ENCODE assay signal across 2 cellular contexts in the genomic region with DNA sequence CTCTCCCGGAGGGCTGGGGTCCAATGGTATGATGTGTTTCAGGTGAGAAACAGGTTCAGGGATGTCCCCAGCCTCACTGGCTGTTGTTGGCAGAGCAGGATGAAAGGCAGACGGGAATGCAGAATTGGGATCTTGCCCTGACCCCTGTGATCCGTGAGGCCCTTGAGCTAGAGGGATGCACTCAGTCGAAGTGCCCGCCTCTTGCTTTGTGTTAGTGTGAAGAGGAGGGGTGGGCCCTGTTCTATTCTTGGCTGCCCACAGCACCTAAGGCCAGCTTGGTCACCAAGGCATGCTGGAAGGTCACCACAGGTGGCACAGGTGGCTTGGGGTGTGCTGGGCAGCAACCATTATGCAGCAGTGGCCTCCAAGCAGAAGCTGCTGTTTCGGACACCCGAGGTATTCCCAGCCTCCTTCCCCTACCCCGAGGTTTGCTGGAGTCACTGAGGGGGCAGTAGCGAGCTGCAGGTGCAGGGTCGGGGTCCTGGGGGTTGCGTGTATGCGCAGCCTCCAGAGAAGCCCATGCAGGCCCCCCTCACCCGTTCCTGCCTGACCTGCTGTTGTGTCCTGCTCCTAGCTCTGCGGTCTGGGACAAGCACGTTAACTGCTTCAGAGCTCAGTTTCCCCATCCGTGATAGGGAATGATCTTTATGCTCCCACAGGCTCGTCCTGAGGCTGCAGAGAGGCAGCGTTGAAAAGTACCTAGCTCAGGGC.
TF ChIP-seq lines count a peak whose summit lies in the region.

No MANE protein-coding gene starts in this region.

TF ChIP-seq in HCT116, 20 proteins besides CTCF, POLR2A, EP300 and RAD21:
- TF ChIP-seq CBX3 (IDR thresholded peaks at IDR 0.05; ENCODE audit: low read depth) (no peak), CEBPB (IDR thresholded peaks at IDR 0.05; ENCODE audit: low read depth) (no peak), TCF7L2 (IDR thresholded peaks at IDR 0.05; ENCODE audit: borderline replicate concordance, extremely low read depth, insufficient read depth, insufficient read length) (no peak), ELF1 (IDR thresholded peaks at IDR 0.05; ENCODE audit: borderline replicate concordance, low read depth) (no peak), SP1 (IDR thresholded peaks at IDR 0.05; ENCODE audit: low read depth) (no peak), EZH2 (IDR thresholded peaks at IDR 0.05) (no peak), EZH2phosphoT487 (IDR thresholded peaks at IDR 0.05; ENCODE audit: borderline replicate concordance) (no peak), ZFX (IDR thresholded peaks at IDR 0.05) (no peak), SIN3A (IDR thresholded peaks at IDR 0.05; ENCODE audit: low read depth) (no peak), YY1 (IDR thresholded peaks at IDR 0.05; ENCODE audit: extremely low read depth, insufficient replicate concordance, low read depth, low read length) (no peak), EGR1 (IDR thresholded peaks at IDR 0.05; ENCODE audit: low read depth) (no peak)
- TF ChIP-seq, protein P1, sequence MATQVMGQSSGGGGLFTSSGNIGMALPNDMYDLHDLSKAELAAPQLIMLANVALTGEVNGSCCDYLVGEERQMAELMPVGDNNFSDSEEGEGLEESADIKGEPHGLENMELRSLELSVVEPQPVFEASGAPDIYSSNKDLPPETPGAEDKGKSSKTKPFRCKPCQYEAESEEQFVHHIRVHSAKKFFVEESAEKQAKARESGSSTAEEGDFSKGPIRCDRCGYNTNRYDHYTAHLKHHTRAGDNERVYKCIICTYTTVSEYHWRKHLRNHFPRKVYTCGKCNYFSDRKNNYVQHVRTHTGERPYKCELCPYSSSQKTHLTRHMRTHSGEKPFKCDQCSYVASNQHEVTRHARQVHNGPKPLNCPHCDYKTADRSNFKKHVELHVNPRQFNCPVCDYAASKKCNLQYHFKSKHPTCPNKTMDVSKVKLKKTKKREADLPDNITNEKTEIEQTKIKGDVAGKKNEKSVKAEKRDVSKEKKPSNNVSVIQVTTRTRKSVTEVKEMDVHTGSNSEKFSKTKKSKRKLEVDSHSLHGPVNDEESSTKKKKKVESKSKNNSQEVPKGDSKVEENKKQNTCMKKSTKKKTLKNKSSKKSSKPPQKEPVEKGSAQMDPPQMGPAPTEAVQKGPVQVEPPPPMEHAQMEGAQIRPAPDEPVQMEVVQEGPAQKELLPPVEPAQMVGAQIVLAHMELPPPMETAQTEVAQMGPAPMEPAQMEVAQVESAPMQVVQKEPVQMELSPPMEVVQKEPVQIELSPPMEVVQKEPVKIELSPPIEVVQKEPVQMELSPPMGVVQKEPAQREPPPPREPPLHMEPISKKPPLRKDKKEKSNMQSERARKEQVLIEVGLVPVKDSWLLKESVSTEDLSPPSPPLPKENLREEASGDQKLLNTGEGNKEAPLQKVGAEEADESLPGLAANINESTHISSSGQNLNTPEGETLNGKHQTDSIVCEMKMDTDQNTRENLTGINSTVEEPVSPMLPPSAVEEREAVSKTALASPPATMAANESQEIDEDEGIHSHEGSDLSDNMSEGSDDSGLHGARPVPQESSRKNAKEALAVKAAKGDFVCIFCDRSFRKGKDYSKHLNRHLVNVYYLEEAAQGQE (IDR thresholded peaks at IDR 0.05; ENCODE audit: low read depth): no peak
TF ChIP-seq in HCT116: peak in this region for 0.

TF ChIP-seq in H1, 55 proteins besides CTCF, POLR2A, EP300 and RAD21:
- TF ChIP-seq FOSL1 (IDR thresholded peaks at IDR 0.05; ENCODE audit: insufficient read depth, low read depth, low read length) (no peak), SIX5 (IDR thresholded peaks at IDR 0.05; ENCODE audit: low read depth, low read length) (no peak), GABPA (IDR thresholded peaks at IDR 0.05; ENCODE audit: borderline replicate concordance, insufficient read depth, low read length) (no peak), SIRT6 (IDR thresholded peaks at IDR 0.05; ENCODE audit: low read length) (no peak), RNF2 (IDR thresholded peaks at IDR 0.05; ENCODE audit: borderline replicate concordance, low read depth, low read length, missing control alignments, poor library complexity, severe bottlenecking) (no peak), CREB1 (IDR thresholded peaks at IDR 0.05) (no peak), HDAC2 (IDR thresholded peaks at IDR 0.05; ENCODE audit: borderline replicate concordance in 1 of 2, low read depth in 2 of 2, low read length in 2 of 2) (no peak), CBX8 (IDR thresholded peaks at IDR 0.05; ENCODE audit: borderline replicate concordance, low read depth, low read length) (no peak), TBP (IDR thresholded peaks at IDR 0.05; ENCODE audit: low read depth, low read length) (no peak), CHD1 (IDR thresholded peaks at IDR 0.05; ENCODE audit: low read depth, low read length) (no peak), TCF12 (IDR thresholded peaks at IDR 0.05; ENCODE audit: low read depth, low read length) (no peak), TAF1 (IDR thresholded peaks at IDR 0.05; ENCODE audit: low read depth, low read length) (no peak), CEBPB (IDR thresholded peaks at IDR 0.05; ENCODE audit: low read depth, low read length) (no peak), EGR1 (IDR thresholded peaks at IDR 0.05; ENCODE audit: borderline replicate concordance, low read depth, low read length) (no peak), JUND (IDR thresholded peaks at IDR 0.05; ENCODE audit: low read length) (no peak), SUZ12 (IDR thresholded peaks at IDR 0.05; ENCODE audit: low read length) (no peak), JUN (IDR thresholded peaks at IDR 0.05; ENCODE audit: low read depth, low read length) (no peak), SP2 (IDR thresholded peaks at IDR 0.05; ENCODE audit: low read length) (no peak)
- TF ChIP-seq, protein P2, sequence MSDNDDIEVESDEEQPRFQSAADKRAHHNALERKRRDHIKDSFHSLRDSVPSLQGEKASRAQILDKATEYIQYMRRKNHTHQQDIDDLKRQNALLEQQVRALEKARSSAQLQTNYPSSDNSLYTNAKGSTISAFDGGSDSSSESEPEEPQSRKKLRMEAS (IDR thresholded peaks at IDR 0.05): no peak
